7 cellular contexts compared by ENCODE assay signal in genomic region chr1:166716620-166717019, GRCh38.
"Had no signal": no experiment of that assay in that cellular context is flagged by ENCODE, and none has a peak within 500 bp of the region (broad histone marks: within the 10 kb centered on the region; RNA-seq: fewer than 3 reads in every experiment).

No MANE protein-coding gene starts in this region.

- ATAC-seq: HepG2 had no signal

- FAIRE-seq: HepG2, HTR-8/SVneo had no signal

- H3K27ac ChIP-seq: HL-60, KMS-11 had no signal

- H3K9ac ChIP-seq: KMS-11 had no signal

- H3K4me2 ChIP-seq: KMS-11 had no signal

- DNase-seq: IMR-90, KBM-7, KG1 had no signal
